ENCODE assay signal across 8 cellular contexts in genomic region chr5:96601811-96602244, GRCh38.
A peak's percentile ranks its signal among the peaks of the same experiment; 100 is the strongest.
DNase-seq lines count a peak whose midpoint lies in the region; ATAC-seq and TF ChIP-seq lines count a peak whose summit lies in the region.

No MANE protein-coding gene starts in this region.

- no peak overlapping the region for H3K14ac ChIP-seq in neuronal stem cell (ENCODE audit: low read length)

- TF ChIP-seq CTCF in fibroblast of mammary gland (conservative IDR thresholded peaks at IDR 0.05; ENCODE audit: control insufficient read depth, insufficient read depth, low read depth, low read length) = peak; percentile 83

- H2AFZ ChIP-seq in neuronal stem cell (ENCODE audit: low read length) = no peak overlapping the region

- no peak overlapping the region for H3K27ac ChIP-seq in neuronal stem cell (replicated peaks; ENCODE audit: low read length)

- ATAC-seq in GM19467 (IDR thresholded peaks at IDR 0.05; ENCODE audit: unreplicated experiment) = peak; percentile 70

- no peak overlapping the region for H3K23ac ChIP-seq in neuronal stem cell (ENCODE audit: low read depth, low read length, poor library complexity)

- no peak overlapping the region for H4K91ac ChIP-seq in neuronal stem cell (ENCODE audit: low read depth, low read length, poor library complexity)

- H4K8ac ChIP-seq in neuronal stem cell (ENCODE audit: low read depth, low read length) = no peak overlapping the region

- no peak overlapping the region for H3K9ac ChIP-seq in neuronal stem cell (ENCODE audit: low read depth, low read length, poor library complexity)

- H3K18ac ChIP-seq in neuronal stem cell (ENCODE audit: low read length) = no peak overlapping the region

- no peak overlapping the region for H3K4me2 ChIP-seq in neuronal stem cell (ENCODE audit: insufficient read depth, low read length, poor library complexity, severe bottlenecking)

- H3K4me3 ChIP-seq in fibroblast of mammary gland (ENCODE audit: control insufficient read depth, low read depth, low read length) = no peak overlapping the region
- no peak overlapping the region for H3K4me3 ChIP-seq in neuronal stem cell (ENCODE audit: low read length in 2 of 2)

- WGBS in neuronal stem cell (ENCODE audit: extremely low coverage in 2 of 2, insufficient read length in 2 of 2, insufficient replicate concordance in 1 of 2), 2 donors = no CpG with 5 or more reads among the region's 4 CpGs

- H3K4ac ChIP-seq in neuronal stem cell (ENCODE audit: low read length) = no peak overlapping the region

- H2BK120ac ChIP-seq in neuronal stem cell (ENCODE audit: low read depth, low read length) = no peak overlapping the region

- no peak overlapping the region for H2BK5ac ChIP-seq in neuronal stem cell (ENCODE audit: low read length)

- no peaks in the 10 kb centered on the region for H3K79me1 ChIP-seq in neuronal stem cell (ENCODE audit: low read depth, low read length)

- H3K27me3 ChIP-seq in neuronal stem cell (ENCODE audit: control insufficient read depth in 3 of 3, insufficient read depth in 3 of 3, low read depth in 1 of 3, low read length in 3 of 3) = peaks cover 0 to 8% (median 0%) of the 10 kb centered on the region in 3 experiments

- peak; percentile 89 for DNase-seq in DMS 273 (lab: John Stamatoyannopoulos, UW; ENCODE audit: unreplicated experiment)
- peak; percentile 56 for DNase-seq in HS-5 (ENCODE audit: low read depth)
- peak; percentile 12 for DNase-seq in NOMO-1 treated with dmso at 0.1 percent for 144 hours (lab: John Stamatoyannopoulos, UW; ENCODE audit: unreplicated experiment)
- DNase-seq in activated T-cell treated with anti-CD3 and anti-CD28 coated beads for 4 hours = peak; percentile 64
- DNase-seq in fibroblast of mammary gland (ENCODE audit: low read depth) = peak; percentile 81
- peak; percentile 64 for DNase-seq in neuronal stem cell (ENCODE audit: low spot score)
- DNase-seq in NK-92 (lab: John Stamatoyannopoulos, UW; ENCODE audit: unreplicated experiment) = no peak

- no peaks in the 10 kb centered on the region for H3K4me1 ChIP-seq in neuronal stem cell (ENCODE audit: control insufficient read depth in 2 of 2, insufficient read depth in 1 of 2, low read depth in 1 of 2, low read length in 2 of 2)

- no peaks in the 10 kb centered on the region for H3K36me3 ChIP-seq in neuronal stem cell (replicated peaks in 1 of 2; ENCODE audit: control insufficient read depth in 2 of 2, insufficient read depth in 2 of 2, low read length in 2 of 2)

- no peak overlapping the region for H2BK12ac ChIP-seq in neuronal stem cell (ENCODE audit: low read length)

- H2BK15ac ChIP-seq in neuronal stem cell (ENCODE audit: low read length) = no peak overlapping the region

- no peaks in the 10 kb centered on the region for H3K9me3 ChIP-seq in neuronal stem cell (replicated peaks in 1 of 2; ENCODE audit: control insufficient read depth in 2 of 2, insufficient read depth in 1 of 2, low read depth in 1 of 2, low read length in 2 of 2)

- no peak overlapping the region for H2AK5ac ChIP-seq in neuronal stem cell (ENCODE audit: low read depth, low read length)
